Comparison of ENCODE assay signal across 1 cellular context in genomic region chr3:178325330-178325729, GRCh38.
TF ChIP-seq lines count a peak whose summit lies in the region.

No MANE protein-coding gene starts in this region.

TF ChIP-seq in K562, 482 proteins besides CTCF, POLR2A, EP300 and RAD21 (continued from another document and continues in another):
- TF ChIP-seq, protein P1, sequence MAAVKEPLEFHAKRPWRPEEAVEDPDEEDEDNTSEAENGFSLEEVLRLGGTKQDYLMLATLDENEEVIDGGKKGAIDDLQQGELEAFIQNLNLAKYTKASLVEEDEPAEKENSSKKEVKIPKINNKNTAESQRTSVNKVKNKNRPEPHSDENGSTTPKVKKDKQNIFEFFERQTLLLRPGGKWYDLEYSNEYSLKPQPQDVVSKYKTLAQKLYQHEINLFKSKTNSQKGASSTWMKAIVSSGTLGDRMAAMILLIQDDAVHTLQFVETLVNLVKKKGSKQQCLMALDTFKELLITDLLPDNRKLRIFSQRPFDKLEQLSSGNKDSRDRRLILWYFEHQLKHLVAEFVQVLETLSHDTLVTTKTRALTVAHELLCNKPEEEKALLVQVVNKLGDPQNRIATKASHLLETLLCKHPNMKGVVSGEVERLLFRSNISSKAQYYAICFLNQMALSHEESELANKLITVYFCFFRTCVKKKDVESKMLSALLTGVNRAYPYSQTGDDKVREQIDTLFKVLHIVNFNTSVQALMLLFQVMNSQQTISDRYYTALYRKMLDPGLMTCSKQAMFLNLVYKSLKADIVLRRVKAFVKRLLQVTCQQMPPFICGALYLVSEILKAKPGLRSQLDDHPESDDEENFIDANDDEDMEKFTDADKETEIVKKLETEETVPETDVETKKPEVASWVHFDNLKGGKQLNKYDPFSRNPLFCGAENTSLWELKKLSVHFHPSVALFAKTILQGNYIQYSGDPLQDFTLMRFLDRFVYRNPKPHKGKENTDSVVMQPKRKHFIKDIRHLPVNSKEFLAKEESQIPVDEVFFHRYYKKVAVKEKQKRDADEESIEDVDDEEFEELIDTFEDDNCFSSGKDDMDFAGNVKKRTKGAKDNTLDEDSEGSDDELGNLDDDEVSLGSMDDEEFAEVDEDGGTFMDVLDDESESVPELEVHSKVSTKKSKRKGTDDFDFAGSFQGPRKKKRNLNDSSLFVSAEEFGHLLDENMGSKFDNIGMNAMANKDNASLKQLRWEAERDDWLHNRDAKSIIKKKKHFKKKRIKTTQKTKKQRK (IDR thresholded peaks at IDR 0.05; ENCODE audit: borderline replicate concordance, low read depth, low read length), result no peak
- TF ChIP-seq, protein P2, sequence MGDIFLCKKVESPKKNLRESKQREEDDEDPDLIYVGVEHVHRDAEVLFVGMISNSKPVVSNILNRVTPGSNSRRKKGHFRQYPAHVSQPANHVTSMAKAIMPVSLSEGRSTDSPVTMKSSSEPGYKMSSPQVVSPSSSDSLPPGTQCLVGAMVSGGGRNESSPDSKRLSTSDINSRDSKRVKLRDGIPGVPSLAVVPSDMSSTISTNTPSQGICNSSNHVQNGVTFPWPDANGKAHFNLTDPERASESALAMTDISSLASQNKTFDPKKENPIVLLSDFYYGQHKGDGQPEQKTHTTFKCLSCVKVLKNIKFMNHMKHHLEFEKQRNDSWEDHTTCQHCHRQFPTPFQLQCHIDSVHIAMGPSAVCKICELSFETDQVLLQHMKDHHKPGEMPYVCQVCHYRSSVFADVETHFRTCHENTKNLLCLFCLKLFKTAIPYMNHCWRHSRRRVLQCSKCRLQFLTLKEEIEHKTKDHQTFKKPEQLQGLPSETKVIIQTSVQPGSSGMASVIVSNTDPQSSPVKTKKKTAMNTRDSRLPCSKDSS (IDR thresholded peaks at IDR 0.05; ENCODE audit: low read depth, partially characterized antibody), result no peak
- TF ChIP-seq RBM17 (IDR thresholded peaks at IDR 0.05; ENCODE audit: borderline replicate concordance, low read depth, low read length), result no peak
- TF ChIP-seq, protein P3, sequence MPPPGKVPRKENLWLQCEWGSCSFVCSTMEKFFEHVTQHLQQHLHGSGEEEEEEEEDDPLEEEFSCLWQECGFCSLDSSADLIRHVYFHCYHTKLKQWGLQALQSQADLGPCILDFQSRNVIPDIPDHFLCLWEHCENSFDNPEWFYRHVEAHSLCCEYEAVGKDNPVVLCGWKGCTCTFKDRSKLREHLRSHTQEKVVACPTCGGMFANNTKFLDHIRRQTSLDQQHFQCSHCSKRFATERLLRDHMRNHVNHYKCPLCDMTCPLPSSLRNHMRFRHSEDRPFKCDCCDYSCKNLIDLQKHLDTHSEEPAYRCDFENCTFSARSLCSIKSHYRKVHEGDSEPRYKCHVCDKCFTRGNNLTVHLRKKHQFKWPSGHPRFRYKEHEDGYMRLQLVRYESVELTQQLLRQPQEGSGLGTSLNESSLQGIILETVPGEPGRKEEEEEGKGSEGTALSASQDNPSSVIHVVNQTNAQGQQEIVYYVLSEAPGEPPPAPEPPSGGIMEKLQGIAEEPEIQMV (tag; conservative IDR thresholded peaks at IDR 0.05; ENCODE audit: low read depth), result no peak
- TF ChIP-seq TEAD4 (IDR thresholded peaks at IDR 0.05; ENCODE audit: low read length), result 0 out of 2 replicates have a peak, but pooled peaks have one; percentile 23
- no peak for TF ChIP-seq TEAD4 (CRISPR knock-in tag; IDR thresholded peaks at IDR 0.05; ENCODE audit: borderline replicate concordance)
- TF ChIP-seq NFYB (IDR thresholded peaks at IDR 0.05; ENCODE audit: extremely low read depth, insufficient read length), result no peak
- no peak for TF ChIP-seq SMARCE1 (IDR thresholded peaks at IDR 0.05)
- TF ChIP-seq, protein P4, sequence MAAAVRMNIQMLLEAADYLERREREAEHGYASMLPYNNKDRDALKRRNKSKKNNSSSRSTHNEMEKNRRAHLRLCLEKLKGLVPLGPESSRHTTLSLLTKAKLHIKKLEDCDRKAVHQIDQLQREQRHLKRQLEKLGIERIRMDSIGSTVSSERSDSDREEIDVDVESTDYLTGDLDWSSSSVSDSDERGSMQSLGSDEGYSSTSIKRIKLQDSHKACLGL (CRISPR knock-in tag; IDR thresholded peaks at IDR 0.05; ENCODE audit: borderline replicate concordance, poor library complexity, severe bottlenecking), result no peak
- TF ChIP-seq ZNF586 (CRISPR knock-in tag; conservative IDR thresholded peaks at IDR 0.05), result no peak
- no peak for TF ChIP-seq CHD4 (IDR thresholded peaks at IDR 0.05; ENCODE audit: insufficient read depth, insufficient replicate concordance, low read depth, low read length, poor library complexity, severe bottlenecking)
- TF ChIP-seq ZNF24 (IDR thresholded peaks at IDR 0.05), result no peak
- TF ChIP-seq NCOA4 (IDR thresholded peaks at IDR 0.05; ENCODE audit: partially characterized antibody), result no peak
- no peak for TF ChIP-seq HIVEP1 (CRISPR knock-in tag; IDR thresholded peaks at IDR 0.05)
- TF ChIP-seq GATA2 (CRISPR knock-in tag; IDR thresholded peaks at IDR 0.05), result no peak
- peak; percentile 69 for TF ChIP-seq DEAF1 (CRISPR knock-in tag; IDR thresholded peaks at IDR 0.05)
- no peak for TF ChIP-seq TAF15 (IDR thresholded peaks at IDR 0.05; ENCODE audit: low read depth, low read length)
- TF ChIP-seq KDM1A (IDR thresholded peaks at IDR 0.05), result peak in 1 of 2 experiments; percentile 16; a peak in 1 of 4 replicates
- no peak for TF ChIP-seq HMGN3 (IDR thresholded peaks at IDR 0.05; ENCODE audit: borderline replicate concordance, extremely low read depth, insufficient read length, low read depth, low read length)
- no peak for TF ChIP-seq RCOR1 (IDR thresholded peaks at IDR 0.05; ENCODE audit: borderline replicate concordance in 1 of 2, low read depth in 2 of 2, low read length in 2 of 2)
- no peak for TF ChIP-seq ZNF133 (CRISPR knock-in tag; IDR thresholded peaks at IDR 0.05)
- TF ChIP-seq, protein P5, sequence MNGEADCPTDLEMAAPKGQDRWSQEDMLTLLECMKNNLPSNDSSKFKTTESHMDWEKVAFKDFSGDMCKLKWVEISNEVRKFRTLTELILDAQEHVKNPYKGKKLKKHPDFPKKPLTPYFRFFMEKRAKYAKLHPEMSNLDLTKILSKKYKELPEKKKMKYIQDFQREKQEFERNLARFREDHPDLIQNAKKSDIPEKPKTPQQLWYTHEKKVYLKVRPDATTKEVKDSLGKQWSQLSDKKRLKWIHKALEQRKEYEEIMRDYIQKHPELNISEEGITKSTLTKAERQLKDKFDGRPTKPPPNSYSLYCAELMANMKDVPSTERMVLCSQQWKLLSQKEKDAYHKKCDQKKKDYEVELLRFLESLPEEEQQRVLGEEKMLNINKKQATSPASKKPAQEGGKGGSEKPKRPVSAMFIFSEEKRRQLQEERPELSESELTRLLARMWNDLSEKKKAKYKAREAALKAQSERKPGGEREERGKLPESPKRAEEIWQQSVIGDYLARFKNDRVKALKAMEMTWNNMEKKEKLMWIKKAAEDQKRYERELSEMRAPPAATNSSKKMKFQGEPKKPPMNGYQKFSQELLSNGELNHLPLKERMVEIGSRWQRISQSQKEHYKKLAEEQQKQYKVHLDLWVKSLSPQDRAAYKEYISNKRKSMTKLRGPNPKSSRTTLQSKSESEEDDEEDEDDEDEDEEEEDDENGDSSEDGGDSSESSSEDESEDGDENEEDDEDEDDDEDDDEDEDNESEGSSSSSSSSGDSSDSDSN (IDR thresholded peaks at IDR 0.05; ENCODE audit: borderline replicate concordance in 1 of 2, low read depth in 2 of 2, low read length in 2 of 2), result no peak
- no peak for TF ChIP-seq GABPA (tag; conservative IDR thresholded peaks at IDR 0.05; ENCODE audit: low read depth)
- TF ChIP-seq ZBTB7A (IDR thresholded peaks at IDR 0.05; ENCODE audit: borderline replicate concordance, control insufficient read depth, low read depth, low read length), result no peak
- TF ChIP-seq, protein P6, sequence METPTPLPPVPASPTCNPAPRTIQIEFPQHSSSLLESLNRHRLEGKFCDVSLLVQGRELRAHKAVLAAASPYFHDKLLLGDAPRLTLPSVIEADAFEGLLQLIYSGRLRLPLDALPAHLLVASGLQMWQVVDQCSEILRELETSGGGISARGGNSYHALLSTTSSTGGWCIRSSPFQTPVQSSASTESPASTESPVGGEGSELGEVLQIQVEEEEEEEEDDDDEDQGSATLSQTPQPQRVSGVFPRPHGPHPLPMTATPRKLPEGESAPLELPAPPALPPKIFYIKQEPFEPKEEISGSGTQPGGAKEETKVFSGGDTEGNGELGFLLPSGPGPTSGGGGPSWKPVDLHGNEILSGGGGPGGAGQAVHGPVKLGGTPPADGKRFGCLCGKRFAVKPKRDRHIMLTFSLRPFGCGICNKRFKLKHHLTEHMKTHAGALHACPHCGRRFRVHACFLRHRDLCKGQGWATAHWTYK (CRISPR knock-in tag; IDR thresholded peaks at IDR 0.05), result no peak
- 0 out of 2 replicates have a peak, but pooled peaks have one; percentile 27 for TF ChIP-seq FOXJ2 (tag; IDR thresholded peaks at IDR 0.05)
- TF ChIP-seq RNF2 (IDR thresholded peaks at IDR 0.05), result no peak
- TF ChIP-seq, protein P7, sequence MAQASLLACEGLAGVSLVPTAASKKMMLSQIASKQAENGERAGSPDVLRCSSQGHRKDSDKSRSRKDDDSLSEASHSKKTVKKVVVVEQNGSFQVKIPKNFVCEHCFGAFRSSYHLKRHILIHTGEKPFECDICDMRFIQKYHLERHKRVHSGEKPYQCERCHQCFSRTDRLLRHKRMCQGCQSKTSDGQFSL (CRISPR knock-in tag; IDR thresholded peaks at IDR 0.05), result no peak
- TF ChIP-seq, protein P7 (tag; IDR thresholded peaks at IDR 0.05), result no peak
- TF ChIP-seq E2F5 (CRISPR knock-in tag; IDR thresholded peaks at IDR 0.05), result no peak
- TF ChIP-seq BACH1 (tag; IDR thresholded peaks at IDR 0.05), result no peak
- no peak for TF ChIP-seq TOE1 (IDR thresholded peaks at IDR 0.05; ENCODE audit: borderline replicate concordance)
- TF ChIP-seq TOE1 (CRISPR knock-in tag; IDR thresholded peaks at IDR 0.05; ENCODE audit: borderline replicate concordance, low read depth), result no peak
- no peak for TF ChIP-seq ZNF444 (CRISPR knock-in tag; IDR thresholded peaks at IDR 0.05)
- TF ChIP-seq CC2D1A (IDR thresholded peaks at IDR 0.05), result peak; percentile 14; the same call in 1 of the 2 replicates
- 0 out of 4 replicates have a peak, but pooled peaks of 1 of the 2 experiments have one; percentile 31 for TF ChIP-seq ZNF639 (CRISPR knock-in tag; conservative IDR thresholded peaks at IDR 0.05 in 1 of 2, IDR thresholded peaks at IDR 0.05 in 1 of 2)
- no peak for TF ChIP-seq MLX (CRISPR knock-in tag; conservative IDR thresholded peaks at IDR 0.05)
- no peak for TF ChIP-seq FOS (IDR thresholded peaks at IDR 0.05; ENCODE audit: extremely low read depth, insufficient read length)
- peak; percentile 50 for TF ChIP-seq BRD9 (IDR thresholded peaks at IDR 0.05; ENCODE audit: low read depth, partially characterized antibody)
- TF ChIP-seq ETV1 (tag; conservative IDR thresholded peaks at IDR 0.05; ENCODE audit: low read depth), result no peak
- no peak for TF ChIP-seq ZNF408 (CRISPR knock-in tag; IDR thresholded peaks at IDR 0.05; ENCODE audit: low read depth)
- no peak for TF ChIP-seq NRF1 (conservative IDR thresholded peaks at IDR 0.05 in 1 of 2, IDR thresholded peaks at IDR 0.05 in 1 of 2)
- no peak for TF ChIP-seq KHSRP (IDR thresholded peaks at IDR 0.05)
- no peak for TF ChIP-seq FOXP1 (CRISPR knock-in tag; IDR thresholded peaks at IDR 0.05)
- TF ChIP-seq HLTF (IDR thresholded peaks at IDR 0.05), result no peak
- no peak for TF ChIP-seq HNRNPUL1 (IDR thresholded peaks at IDR 0.05; ENCODE audit: low read length)
